Comparison of ENCODE assay signal across 32 cellular contexts in the genomic region with DNA sequence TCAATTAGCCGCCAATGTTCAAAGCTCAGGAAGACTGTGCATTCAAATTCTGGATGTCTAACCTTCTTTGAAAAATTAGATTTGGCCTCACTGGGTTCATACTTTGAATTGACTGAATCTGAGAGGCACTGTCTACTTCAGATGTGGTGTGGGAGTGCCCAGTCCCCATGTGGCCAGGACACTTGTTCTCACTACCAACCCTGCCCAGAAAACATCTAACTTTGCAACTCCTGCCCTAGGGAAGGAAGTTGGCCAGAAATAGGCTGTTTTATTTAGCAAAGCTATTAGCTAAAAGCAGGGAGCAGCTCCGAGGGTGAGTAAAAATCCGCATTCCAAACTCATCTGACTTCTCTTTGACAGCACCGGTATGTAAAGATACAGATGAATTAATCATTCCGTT.
DNase-seq lines count a peak whose midpoint lies in the region; ATAC-seq and TF ChIP-seq lines count a peak whose summit lies in the region.
"Had no signal": no experiment of that assay in that cellular context is flagged by ENCODE, and none has a peak within 500 bp of the region (broad histone marks: within the 10 kb centered on the region; RNA-seq: fewer than 3 reads in every experiment).

No MANE protein-coding gene starts in this region.

- peaks cover 57 to 82% (median 79%) of the 10 kb centered on the region in 10 experiments for H3K4me1 ChIP-seq in BLaER1 treated with 17β-estradiol and CSF1 and Interleukin-3, amounts not matched to agents 10 nM and 100 nM
- H3K4me1 ChIP-seq in H9 (ENCODE audit: insufficient read depth, low read length) = peaks cover 38% of the 10 kb centered on the region; the same call in 1 of the 2 replicates
- peaks cover 24% of the 10 kb centered on the region for H3K4me1 ChIP-seq in endodermal cell (ENCODE audit: control insufficient read depth, insufficient read depth, low read length)
- H3K4me1 ChIP-seq in rectal smooth muscle tissue (ENCODE audit: control insufficient read depth, insufficient read depth, low read length) = peaks cover 36% of the 10 kb centered on the region
- peaks cover 2% of the 10 kb centered on the region for H3K4me1 ChIP-seq in mucosa of descending colon (ENCODE audit: low read depth)
- H3K4me1 ChIP-seq: Caco-2 had no signal

- no peaks in the 10 kb centered on the region for H3K9me3 ChIP-seq in BLaER1 treated with 17β-estradiol and CSF1 and Interleukin-3, amounts not matched to agents 10 nM and 100 nM (replicated peaks in 1 of 11)
- H3K9me3 ChIP-seq in H9 (ENCODE audit: control insufficient read depth, low read depth, low read length) (no peaks in the 10 kb centered on the region), endodermal cell (ENCODE audit: control insufficient read depth, low read length) (no peaks in the 10 kb centered on the region), mucosa of descending colon (no peaks in the 10 kb centered on the region)
- H3K9me3 ChIP-seq: BE2C, Caco-2, ovary, thoracic aorta, vagina had no signal

- DNase-seq in H9 (no peak), endodermal cell (no peak), mucosa of descending colon (no peak), NK-92 (lab: John Stamatoyannopoulos, UW; ENCODE audit: unreplicated experiment) (no peak)
- DNase-seq: activated B cell treated with CpG ODN at 0.5 μM for 24 hours; activated CD4-positive, alpha-beta T cell treated with anti-CD3 and anti-CD28 coated beads, Interleukin-2, amount 50 U/mL, for 4 hours; activated CD8-positive, alpha-beta memory T cell treated with anti-CD3 and anti-CD28 coated beads, Interleukin-2, amount 10 ng/mL, durations not matched to agents 7 days and 5 days; activated naive CD4-positive, alpha-beta T cell; activated T-cell treated with anti-CD3 and anti-CD28 coated beads, Interleukin-2, amount 50 U/mL, for 48 hours; BE2C; Caco-2; cerebellar nuclear complex; DMS79; dorsolateral prefrontal cortex; IMR-90; NCI-H1417 treated with DMSO at 0.1 percent for 48 hours; NCI-H2029 treated with DMSO at 0.1 percent for 48 hours; NCI-H526 treated with DMSO at 0.1 percent for 48 hours; nephron progenitor cell; ovary; SIG-M5; stimulated activated CD8-positive, alpha-beta memory T cell treated with anti-CD3 and anti-CD28 coated beads, Interleukin-4, amount 100 ng/mL, for 48 hours; T-helper 9 cell had no signal

- no peak overlapping the region for H2BK20ac ChIP-seq in H9 (ENCODE audit: low read depth, low read length, poor library complexity, severe bottlenecking)

- H3K36me3 Mint-ChIP-seq in H9 (ENCODE audit: insufficient read depth in 1 of 3, low read depth in 3 of 3) = no peaks in the 10 kb centered on the region
- no peaks in the 10 kb centered on the region for H3K36me3 Mint-ChIP-seq in endodermal cell (ENCODE audit: low read depth)
- H3K36me3 Mint-ChIP-seq: activated CD8-positive, alpha-beta memory T cell treated with anti-CD3 and anti-CD28 coated beads, Interleukin-2, amount 10 ng/mL, durations not matched to agents 7 days and 5 days had no signal

- H4K5ac ChIP-seq in H9 (ENCODE audit: insufficient read length, low read depth, low read length) = no peak overlapping the region

- no peak overlapping the region for H3K14ac ChIP-seq in H9 (ENCODE audit: insufficient read depth, low read length)

- intact Hi-C loops in mucosa of descending colon (cut with DNase I, micrococcal nuclease) = no loop called here

- H3K4me3 ChIP-seq in BLaER1 treated with 17β-estradiol and CSF1 and Interleukin-3, amounts not matched to agents 10 nM and 100 nM = no peak overlapping the region
- no peak overlapping the region for H3K4me3 ChIP-seq in endodermal cell (ENCODE audit: low read length)
- no peak overlapping the region for H3K4me3 ChIP-seq in rectal smooth muscle tissue (ENCODE audit: low read length)
- H3K4me3 ChIP-seq in mucosa of descending colon = no peak overlapping the region
- H3K4me3 ChIP-seq: dorsolateral prefrontal cortex, hepatocyte, ovary, thoracic aorta, vagina had no signal

- WGBS in H9 (ENCODE audit: extremely low coverage, insufficient read length, low lambda C conversion rate) = no CpG with 5 or more reads among the region's 5 CpGs
- WGBS in endodermal cell (ENCODE audit: insufficient coverage in 1 of 2, insufficient read length in 1 of 2), 2 experiments = 88 to 98% methylated on average over 5 of the region's 5 CpGs

- H3K4me1 Mint-ChIP-seq in H9 = peaks cover 79 to 81% of the 10 kb centered on the region in 2 experiments
- H3K4me1 Mint-ChIP-seq in endodermal cell = peaks cover 76% of the 10 kb centered on the region

- peaks cover 0 to 96% (median 58%) of the 10 kb centered on the region in 11 experiments; a peak in 12 of 22 replicates for H4K20me1 ChIP-seq in BLaER1 treated with 17β-estradiol and CSF1 and Interleukin-3, amounts not matched to agents 10 nM and 100 nM
- no peaks in the 10 kb centered on the region for H4K20me1 ChIP-seq in H9 (ENCODE audit: control insufficient read depth, insufficient read depth, insufficient read length)

- no peak overlapping the region for H2BK12ac ChIP-seq in H9 (ENCODE audit: insufficient read length, low read depth, low read length)

- no peak overlapping the region for H3K56ac ChIP-seq in H9 (ENCODE audit: insufficient read length, low read depth, low read length)

- H3K9ac ChIP-seq in BLaER1 treated with 17β-estradiol and CSF1 and Interleukin-3, amounts not matched to agents 10 nM and 100 nM = peak overlapping the region in 4 of 11 experiments; percentile 13 to 26 (median 20); a peak in 3 of 22 replicates
- H3K9ac ChIP-seq in H9 (ENCODE audit: extremely low read depth, insufficient read length, low read length) (no peak overlapping the region), endodermal cell (ENCODE audit: extremely low read depth, low read length, poor library complexity, severe bottlenecking) (no peak overlapping the region), rectal smooth muscle tissue (ENCODE audit: low read length) (no peak overlapping the region)

- H3K23ac ChIP-seq in H9 (ENCODE audit: insufficient read length, low read depth, low read length) = no peak overlapping the region

- no peak overlapping the region for H2BK5ac ChIP-seq in H9 (ENCODE audit: insufficient read length, low read length)

- no peak overlapping the region for H4K91ac ChIP-seq in H9 (ENCODE audit: insufficient read length, low read depth, low read length)

- H3K4ac ChIP-seq in H9 (ENCODE audit: low read depth, low read length) = no peak overlapping the region

- H3K4me3 Mint-ChIP-seq in H9 (no peak overlapping the region), endodermal cell (no peak overlapping the region)
- H3K4me3 Mint-ChIP-seq: activated B cell treated with CpG ODN at 0.5 μM for 24 hours; activated CD8-positive, alpha-beta memory T cell treated with anti-CD3 and anti-CD28 coated beads, Interleukin-2, amount 10 ng/mL, durations not matched to agents 7 days and 5 days; nephron progenitor cell; stimulated activated naive CD8-positive, alpha-beta T cell treated with anti-CD3 and anti-CD28 coated beads, Interleukin-15, Interleukin-2, amounts not matched to agents 100 ng/mL and 50 ng/mL, for 24 hours had no signal

- H2AFZ ChIP-seq in H9 (ENCODE audit: low read length) = no peak overlapping the region
- H2AFZ ChIP-seq: hepatocyte had no signal

- no peak overlapping the region for H3T11ph ChIP-seq in H9 (ENCODE audit: low read length)

- H4K8ac ChIP-seq in H9 (replicated peaks; ENCODE audit: insufficient read length, low read depth, low read length) = peak overlapping the region; percentile 17

- TF ChIP-seq CTCF in H9 (conservative IDR thresholded peaks at IDR 0.05) (no peak), endodermal cell (conservative IDR thresholded peaks at IDR 0.05) (no peak), mucosa of descending colon (IDR thresholded peaks at IDR 0.05) (no peak)

- no peak overlapping the region for H3K18ac ChIP-seq in H9 (ENCODE audit: insufficient read length, low read depth, low read length)

- no peaks in the 10 kb centered on the region for H3K23me2 ChIP-seq in H9 (ENCODE audit: insufficient read length, low read depth, low read length, poor library complexity, severe bottlenecking)

- peak overlapping the region in 2 of 11 experiments; percentile 8 to 21; a peak in 2 of 22 replicates for H3K27ac ChIP-seq in BLaER1 treated with 17β-estradiol and CSF1 and Interleukin-3, amounts not matched to agents 10 nM and 100 nM
- H3K27ac ChIP-seq in H9 (ENCODE audit: insufficient read length, low read depth, low read length) (no peak overlapping the region), endodermal cell (ENCODE audit: low read depth, low read length) (no peak overlapping the region), rectal smooth muscle tissue (ENCODE audit: low read depth, low read length) (peak overlapping the region; percentile 60)
- H3K27ac ChIP-seq: dorsolateral prefrontal cortex, hepatocyte, ovary, thoracic aorta, vagina had no signal

- H3K36me3 ChIP-seq in BLaER1 treated with 17β-estradiol and CSF1 and Interleukin-3, amounts not matched to agents 10 nM and 100 nM = peaks cover 0 to 25% (median 10%) of the 10 kb centered on the region in 11 experiments; a peak in 11 of 22 replicates
- H3K36me3 ChIP-seq in endodermal cell (ENCODE audit: control insufficient read depth, insufficient read depth, low read length) = no peaks in the 10 kb centered on the region
- no peaks in the 10 kb centered on the region for H3K36me3 ChIP-seq in rectal smooth muscle tissue (ENCODE audit: control insufficient read depth, insufficient read depth, low read length)
- no peaks in the 10 kb centered on the region for H3K36me3 ChIP-seq in mucosa of descending colon (ENCODE audit: low read depth)
- H3K36me3 ChIP-seq: BE2C, ovary, thoracic aorta, vagina had no signal

- no peaks in the 10 kb centered on the region for H3K79me1 ChIP-seq in H9 (ENCODE audit: insufficient read depth, low read depth, low read length, poor library complexity, severe bottlenecking)

- H3K27ac Mint-ChIP-seq in H9 = peak overlapping the region in 2 of 3 experiments; percentile 22 to 91; a peak in 5 of 7 replicates
- peak overlapping the region; percentile 49 for H3K27ac Mint-ChIP-seq in endodermal cell
- H3K27ac Mint-ChIP-seq: activated B cell treated with CpG ODN at 0.5 μM for 24 hours; activated CD8-positive, alpha-beta memory T cell treated with anti-CD3 and anti-CD28 coated beads, Interleukin-2, amount 10 ng/mL, durations not matched to agents 7 days and 5 days; nephron progenitor cell; stimulated activated naive CD8-positive, alpha-beta T cell treated with anti-CD3 and anti-CD28 coated beads, Interleukin-15, Interleukin-2, amounts not matched to agents 100 ng/mL and 50 ng/mL, for 24 hours had no signal

- ATAC-seq in mucosa of descending colon (no peak), GM21825 (IDR thresholded peaks at IDR 0.05; ENCODE audit: unreplicated experiment) (no peak)
- ATAC-seq: activated CD8-positive, alpha-beta memory T cell treated with anti-CD3 and anti-CD28 coated beads, Interleukin-2, amount 10 ng/mL, durations not matched to agents 7 days and 5 days; HCT116; Panc1 had no signal

- H2BK15ac ChIP-seq in H9 (ENCODE audit: low read depth, low read length) = no peak overlapping the region; the same call in 1 of the 2 replicates

- no peak overlapping the region for H2AK5ac ChIP-seq in H9 (ENCODE audit: insufficient read length, low read length)

- H3K79me2 ChIP-seq in H9 (ENCODE audit: insufficient read depth, low read length) = 0 out of 2 replicates have a peak, but pooled peaks cover 2% of the 10 kb centered on the region

- no peaks in the 10 kb centered on the region for H3K27me3 ChIP-seq in BLaER1 treated with 17β-estradiol and CSF1 and Interleukin-3, amounts not matched to agents 10 nM and 100 nM
- H3K27me3 ChIP-seq in H9 (ENCODE audit: insufficient read depth, low read length) (no peaks in the 10 kb centered on the region; the same call in 1 of the 2 replicates), endodermal cell (ENCODE audit: control insufficient read depth, insufficient read depth, low read length, poor library complexity, severe bottlenecking) (no peaks in the 10 kb centered on the region), rectal smooth muscle tissue (ENCODE audit: control insufficient read depth, insufficient read depth, low read length) (no peaks in the 10 kb centered on the region)
- H3K27me3 ChIP-seq: BE2C, dorsolateral prefrontal cortex, hepatocyte, ovary, vagina had no signal

- no peaks in the 10 kb centered on the region; the same call in 1 of the 2 replicates for H3K27me3 Mint-ChIP-seq in H9 (ENCODE audit: low read depth)
- H3K27me3 Mint-ChIP-seq in endodermal cell (ENCODE audit: insufficient read depth) = no peaks in the 10 kb centered on the region
- H3K27me3 Mint-ChIP-seq: activated B cell treated with CpG ODN at 0.5 μM for 24 hours; activated CD8-positive, alpha-beta memory T cell treated with anti-CD3 and anti-CD28 coated beads, Interleukin-2, amount 10 ng/mL, durations not matched to agents 7 days and 5 days; stimulated activated naive CD8-positive, alpha-beta T cell treated with anti-CD3 and anti-CD28 coated beads, Interleukin-15, Interleukin-2, amounts not matched to agents 100 ng/mL and 50 ng/mL, for 24 hours had no signal

- no peak overlapping the region for H2BK120ac ChIP-seq in H9 (ENCODE audit: low read depth, low read length, poor library complexity, severe bottlenecking)

- H3K9me3 Mint-ChIP-seq in H9 (no peaks in the 10 kb centered on the region), endodermal cell (no peaks in the 10 kb centered on the region)
- H3K9me3 Mint-ChIP-seq: activated B cell treated with CpG ODN at 0.5 μM for 24 hours; nephron progenitor cell; stimulated activated naive CD8-positive, alpha-beta T cell treated with anti-CD3 and anti-CD28 coated beads, Interleukin-15, Interleukin-2, amounts not matched to agents 100 ng/mL and 50 ng/mL, for 24 hours had no signal

- peak overlapping the region; percentile 62 to 91 (median 84) for H3K4me2 ChIP-seq in BLaER1 treated with 17β-estradiol and CSF1 and Interleukin-3, amounts not matched to agents 10 nM and 100 nM
- no peak overlapping the region for H3K4me2 ChIP-seq in H9 (ENCODE audit: insufficient read depth, insufficient read length, low read length)
- H3K4me2 ChIP-seq: hepatocyte had no signal
